In the genomic region with DNA sequence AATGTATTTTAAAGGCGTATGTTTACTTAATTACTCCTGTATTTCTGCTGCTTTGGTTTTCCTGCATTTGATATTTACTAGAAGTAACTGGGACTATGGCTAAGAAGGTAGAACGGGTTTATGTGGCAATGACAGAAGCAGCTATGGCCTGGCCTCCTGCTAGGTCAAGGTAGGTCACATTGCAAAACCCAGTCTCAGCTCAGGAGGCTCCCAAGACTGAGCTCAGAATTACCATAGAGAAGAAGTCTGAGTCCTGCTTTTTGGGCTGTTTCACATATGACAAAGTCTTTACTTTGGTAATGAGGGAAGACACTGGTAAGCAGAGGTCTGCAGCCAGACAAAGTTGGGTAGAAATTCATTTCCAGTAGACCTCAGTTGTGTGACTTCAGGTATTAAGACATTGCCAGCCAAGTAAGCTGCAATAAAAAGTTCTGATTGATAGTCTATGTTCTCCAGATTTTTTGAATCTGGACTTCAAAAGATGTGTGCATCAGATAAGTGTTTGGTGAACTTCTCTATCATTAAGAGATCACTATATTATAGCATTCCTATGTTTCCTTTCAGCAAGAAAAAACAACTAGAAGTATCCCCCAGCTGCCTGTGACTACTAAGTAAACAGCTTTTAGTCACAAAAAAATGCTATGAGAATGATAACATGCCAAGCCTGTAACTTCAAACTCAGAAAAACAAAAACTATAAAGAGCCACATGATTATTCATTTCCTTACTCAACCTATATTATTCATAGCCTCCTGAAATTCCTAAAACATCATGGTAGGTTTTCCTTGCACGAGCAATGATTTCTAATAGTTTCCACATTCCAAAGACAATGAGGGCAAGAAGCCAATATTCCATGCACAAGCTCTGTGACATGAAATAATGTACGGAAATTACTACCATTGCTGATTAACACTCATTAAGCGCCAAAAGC, we compare ENCODE assay signal across 24 cellular contexts.
A peak's percentile ranks its signal among the peaks of the same experiment; 100 is the strongest.
DNase-seq lines count a peak whose midpoint lies in the region; ATAC-seq and TF ChIP-seq lines count a peak whose summit lies in the region.
"Had no signal": no experiment of that assay in that cellular context is flagged by ENCODE, and none has a peak within 500 bp of the region (broad histone marks: within the 10 kb centered on the region; RNA-seq: fewer than 3 reads in every experiment).

No MANE protein-coding gene starts in this region.

- H3K27ac Mint-ChIP-seq in GM23338 = no peak overlapping the region
- H3K27ac Mint-ChIP-seq in activated T-helper 2 cell treated with anti-CD3 and anti-CD28 coated beads, Interferon-gamma antibody, Interleukin-2, Interleukin-4, amounts not matched to agents 10 μg/mL and 5 μg/mL and 100 μg/mL, durations not matched to agents 14 hours and 24 hours and 36 hours = no peak overlapping the region
- no peak overlapping the region for H3K27ac Mint-ChIP-seq in activated CD4-positive, alpha-beta T cell treated with anti-CD3 and anti-CD28 coated beads, Interleukin-2, amount 10 ng/mL, durations not matched to agents 24 days and 14 days
- H3K27ac Mint-ChIP-seq: activated CD4-positive, alpha-beta memory T cell treated with anti-CD3 and anti-CD28 coated beads for 36 hours; activated naive CD4-positive, alpha-beta T cell treated with anti-CD3 and anti-CD28 coated beads, Interleukin-2, amount 50 U/mL, for 24 hours; CD4-positive, CD25-positive, alpha-beta regulatory T cell; neural progenitor cell; type B pancreatic cell had no signal

- no peaks in the 10 kb centered on the region for H3K4me1 Mint-ChIP-seq in GM23338
- H3K4me1 Mint-ChIP-seq in activated T-helper 2 cell treated with anti-CD3 and anti-CD28 coated beads, Interferon-gamma antibody, Interleukin-2, Interleukin-4, amounts not matched to agents 10 μg/mL and 5 μg/mL and 100 μg/mL, durations not matched to agents 14 hours and 24 hours and 36 hours (ENCODE audit: low read depth) = no peaks in the 10 kb centered on the region
- no peaks in the 10 kb centered on the region for H3K4me1 Mint-ChIP-seq in activated CD4-positive, alpha-beta T cell treated with anti-CD3 and anti-CD28 coated beads, Interleukin-2, amount 10 ng/mL, durations not matched to agents 24 days and 14 days
- H3K4me1 Mint-ChIP-seq: activated naive CD4-positive, alpha-beta T cell treated with anti-CD3 and anti-CD28 coated beads, Interleukin-2, amount 50 U/mL, for 24 hours; CD4-positive, CD25-positive, alpha-beta regulatory T cell; neural progenitor cell had no signal

- no peaks in the 10 kb centered on the region for H3K36me3 Mint-ChIP-seq in GM23338 (ENCODE audit: low read depth)
- no peaks in the 10 kb centered on the region for H3K36me3 Mint-ChIP-seq in activated T-helper 2 cell treated with anti-CD3 and anti-CD28 coated beads, Interferon-gamma antibody, Interleukin-2, Interleukin-4, amounts not matched to agents 10 μg/mL and 5 μg/mL and 100 μg/mL, durations not matched to agents 14 hours and 24 hours and 36 hours (ENCODE audit: low read depth)
- no peaks in the 10 kb centered on the region for H3K36me3 Mint-ChIP-seq in activated CD4-positive, alpha-beta T cell treated with anti-CD3 and anti-CD28 coated beads, Interleukin-2, amount 10 ng/mL, durations not matched to agents 24 days and 14 days (ENCODE audit: low read depth)
- H3K36me3 Mint-ChIP-seq: activated CD4-positive, alpha-beta memory T cell treated with anti-CD3 and anti-CD28 coated beads for 36 hours; activated naive CD4-positive, alpha-beta T cell treated with anti-CD3 and anti-CD28 coated beads, Interleukin-2, amount 50 U/mL, for 24 hours; CD4-positive, CD25-positive, alpha-beta regulatory T cell; neural progenitor cell; type B pancreatic cell had no signal

- WGBS in mammary epithelial cell (ENCODE audit: low coverage, missing lambda C conversion rate) = 42% methylated on average over 4 of the region's 5 CpGs

- intact Hi-C loops in mammary epithelial cell (cut with micrococcal nuclease) = loop anchor here (2.0 to 5.0 kb wide), 2 partner anchors 131 to 229 kb away; no protein-coding TSS in a partner anchor
- intact Hi-C loops in activated T-helper 2 cell treated with anti-CD3 and anti-CD28 coated beads, Interferon-gamma antibody, Interleukin-2, Interleukin-4, amounts not matched to agents 10 μg/mL and 5 μg/mL and 100 μg/mL, durations not matched to agents 14 hours and 24 hours and 36 hours (cut with micrococcal nuclease) = no loop called here
- intact Hi-C loops in activated CD4-positive, alpha-beta T cell treated with anti-CD3 and anti-CD28 coated beads, Interleukin-2, amount 10 ng/mL, durations not matched to agents 24 days and 14 days (cut with micrococcal nuclease) = no loop called here

- H3F3A ChIP-seq in GM23338 (replicated peaks; ENCODE audit: low read depth) = no peaks in the 10 kb centered on the region

- BruUV-seq in mammary epithelial cell (replicated peaks; lab: Mats Ljungman, UMichigan) = no TSS peak

- no peaks in the 10 kb centered on the region for H3K27me3 Mint-ChIP-seq in GM23338 (ENCODE audit: insufficient read depth, low read depth, poor library complexity)
- H3K27me3 Mint-ChIP-seq in activated T-helper 2 cell treated with anti-CD3 and anti-CD28 coated beads, Interferon-gamma antibody, Interleukin-2, Interleukin-4, amounts not matched to agents 10 μg/mL and 5 μg/mL and 100 μg/mL, durations not matched to agents 14 hours and 24 hours and 36 hours (ENCODE audit: low read depth) = no peaks in the 10 kb centered on the region
- no peaks in the 10 kb centered on the region for H3K27me3 Mint-ChIP-seq in activated CD4-positive, alpha-beta T cell treated with anti-CD3 and anti-CD28 coated beads, Interleukin-2, amount 10 ng/mL, durations not matched to agents 24 days and 14 days
- H3K27me3 Mint-ChIP-seq: activated CD4-positive, alpha-beta memory T cell treated with anti-CD3 and anti-CD28 coated beads for 36 hours; activated naive CD4-positive, alpha-beta T cell treated with anti-CD3 and anti-CD28 coated beads, Interleukin-2, amount 50 U/mL, for 24 hours; CD4-positive, CD25-positive, alpha-beta regulatory T cell; type B pancreatic cell had no signal

- H3K27me3 ChIP-seq in ACC112 (ENCODE audit: insufficient read depth, low read length) (no peaks in the 10 kb centered on the region), mammary epithelial cell (ENCODE audit: insufficient read depth, low read length) (no peaks in the 10 kb centered on the region), GM23338 (ENCODE audit: insufficient read depth) (no peaks in the 10 kb centered on the region)
- H3K27me3 ChIP-seq: dorsolateral prefrontal cortex, esophagus muscularis mucosa, neural progenitor cell had no signal

- no peaks in the 10 kb centered on the region for H3K9me3 ChIP-seq in mammary epithelial cell (replicated peaks; ENCODE audit: insufficient read depth, low read length)
- H3K9me3 ChIP-seq: esophagus muscularis mucosa had no signal

- TF ChIP-seq CTCF in mammary epithelial cell (conservative IDR thresholded peaks at IDR 0.05 in 1 of 2, IDR thresholded peaks at IDR 0.05 in 1 of 2; ENCODE audit: extremely low read depth in 1 of 2, insufficient read depth in 1 of 2, low read depth in 1 of 2, low read length in 2 of 2) = no peak
- no peak for TF ChIP-seq CTCF in foreskin fibroblast (IDR thresholded peaks at IDR 0.05; ENCODE audit: low read depth, low read length)
- no peak for TF ChIP-seq CTCF in GM23338 (conservative IDR thresholded peaks at IDR 0.05; ENCODE audit: low read depth in 2 of 2)

- H3K79me2 ChIP-seq in ACC112 (ENCODE audit: control insufficient read depth, insufficient read depth, low read length, unreplicated experiment) (no peaks in the 10 kb centered on the region), mammary epithelial cell (ENCODE audit: insufficient read depth, low read length) (no peaks in the 10 kb centered on the region), GM23338 (replicated peaks; ENCODE audit: insufficient read depth) (no peaks in the 10 kb centered on the region)

- H3K9me3 Mint-ChIP-seq in GM23338 = peaks cover 8% of the 10 kb centered on the region
- peaks cover 24% of the 10 kb centered on the region for H3K9me3 Mint-ChIP-seq in activated T-helper 2 cell treated with anti-CD3 and anti-CD28 coated beads, Interferon-gamma antibody, Interleukin-2, Interleukin-4, amounts not matched to agents 10 μg/mL and 5 μg/mL and 100 μg/mL, durations not matched to agents 14 hours and 24 hours and 36 hours
- peaks cover 8% of the 10 kb centered on the region for H3K9me3 Mint-ChIP-seq in activated CD4-positive, alpha-beta T cell treated with anti-CD3 and anti-CD28 coated beads, Interleukin-2, amount 10 ng/mL, durations not matched to agents 24 days and 14 days
- H3K9me3 Mint-ChIP-seq: neural progenitor cell, type B pancreatic cell had no signal

- H3K4me2 ChIP-seq in mammary epithelial cell (ENCODE audit: insufficient read depth, low read depth, low read length) (peak overlapping the region; percentile 13), GM23338 (no peak overlapping the region)
- H3K4me2 ChIP-seq: neural progenitor cell had no signal

- DNase-seq in HS-27A (ENCODE audit: low read depth) (peak; percentile 56), mammary epithelial cell (peak; percentile 68), foreskin fibroblast (peak; percentile 65 to 81), GM23338 (ENCODE audit: low spot score) (no peak), HK-2 (ENCODE audit: unreplicated experiment) (no peak)
- DNase-seq in activated T-helper 2 cell treated with anti-CD3 and anti-CD28 coated beads, Interferon-gamma antibody, Interleukin-2, Interleukin-4, amounts not matched to agents 10 μg/mL and 5 μg/mL and 100 μg/mL, durations not matched to agents 14 hours and 24 hours and 36 hours (ENCODE audit: low spot score) = no peak
- no peak for DNase-seq in activated CD4-positive, alpha-beta T cell treated with anti-CD3 and anti-CD28 coated beads, Interleukin-2, amount 10 ng/mL, durations not matched to agents 24 days and 14 days
- DNase-seq: activated CD4-positive, alpha-beta memory T cell treated with anti-CD3 and anti-CD28 coated beads for 36 hours; activated T-cell treated with anti-CD3 and anti-CD28 coated beads, Interleukin-2, amount 50 U/mL, for 1 hour; CD4-positive, CD25-positive, alpha-beta regulatory T cell; dorsolateral prefrontal cortex; hippocampal formation; kidney glomerular epithelial cell; MV-4-11; NCI-H187 treated with DMSO at 0.1 percent for 48 hours; NCI-H446 treated with DMSO at 0.1 percent for 48 hours; Right ventricle myocardium superior; stimulated activated CD4-positive, alpha-beta T cell treated with anti-CD3 and anti-CD28 coated beads, Interleukin-15, amount 100 ng/mL, for 24 hours; stimulated activated naive CD4-positive, alpha-beta T cell had no signal

- CTCF ChIA-PET in mammary epithelial cell (lab: Charles Lee; ENCODE audit: low non-redundant PET) = interaction anchor here (0.6 kb wide), 2 partner anchors 214 to 217 kb away, joined by 3 read pairs; no protein-coding TSS in a partner anchor

- H3K4me3 ChIP-seq in ACC112 (ENCODE audit: low read depth, low read length) (no peak overlapping the region; the same call in 1 of the 2 replicates), mammary epithelial cell (replicated peaks in 1 of 3; ENCODE audit: insufficient read depth in 1 of 3, low read depth in 2 of 3, low read length in 3 of 3) (no peak overlapping the region), foreskin fibroblast (ENCODE audit: low read depth in 1 of 2, low read length in 2 of 2) (no peak overlapping the region), GM23338 (no peak overlapping the region)
- H3K4me3 ChIP-seq: dorsolateral prefrontal cortex, esophagus muscularis mucosa, neural progenitor cell had no signal

- dilution Hi-C loops in mammary epithelial cell (cut with HindIII; ENCODE audit: low sequenced_read_pairs) = no loop called here

- H4K20me1 ChIP-seq in mammary epithelial cell (ENCODE audit: insufficient read depth, low read length) (no peaks in the 10 kb centered on the region), GM23338 (replicated peaks; ENCODE audit: insufficient read depth) (no peaks in the 10 kb centered on the region)

- ATAC-seq in GM23338 = no peak

- no peaks in the 10 kb centered on the region for H3K36me3 ChIP-seq in ACC112 (ENCODE audit: insufficient read depth, low read length)
- H3K36me3 ChIP-seq in mammary epithelial cell (ENCODE audit: insufficient read depth, low read length) = no peaks in the 10 kb centered on the region
- no peaks in the 10 kb centered on the region for H3K36me3 ChIP-seq in GM23338 (ENCODE audit: insufficient read depth)
- H3K36me3 ChIP-seq: esophagus muscularis mucosa, neural progenitor cell had no signal

- H3K27ac ChIP-seq in ACC112 (ENCODE audit: low read depth, low read length) = peak overlapping the region; percentile 47
- peak overlapping the region; percentile 86 for H3K27ac ChIP-seq in mammary epithelial cell (ENCODE audit: insufficient read depth, low read depth, low read length)
- H3K27ac ChIP-seq in GM23338 (ENCODE audit: low read depth) = no peak overlapping the region
- H3K27ac ChIP-seq: dorsolateral prefrontal cortex, esophagus muscularis mucosa, neural progenitor cell had no signal

- H3K4me1 ChIP-seq in ACC112 (ENCODE audit: control insufficient read depth, insufficient read depth, low read length, unreplicated experiment) = peaks cover 21% of the 10 kb centered on the region
- H3K4me1 ChIP-seq in mammary epithelial cell (ENCODE audit: insufficient read depth, low read length) = peaks cover 35% of the 10 kb centered on the region
- H3K4me1 ChIP-seq in GM23338 (ENCODE audit: insufficient read depth) = no peaks in the 10 kb centered on the region
- H3K4me1 ChIP-seq: neural progenitor cell had no signal

- H3K9me2 ChIP-seq in GM23338 (ENCODE audit: insufficient read depth) = no peaks in the 10 kb centered on the region

- H3K9ac ChIP-seq in mammary epithelial cell (ENCODE audit: insufficient read depth, low read length) = peak overlapping the region; percentile 7
- H3K9ac ChIP-seq: neural progenitor cell had no signal

- H2AFZ ChIP-seq in ACC112 (ENCODE audit: low read length, unreplicated experiment) (no peak overlapping the region), mammary epithelial cell (ENCODE audit: low read depth, low read length) (peak overlapping the region; percentile 6), GM23338 (no peak overlapping the region)
- H2AFZ ChIP-seq: neural progenitor cell had no signal

- in situ Hi-C loops in mammary epithelial cell (cut with MboI; ENCODE audit: low sequenced_read_pairs in 2 of 2) = no loop called here

- no peak overlapping the region for H3K4me3 Mint-ChIP-seq in GM23338
- no peak overlapping the region for H3K4me3 Mint-ChIP-seq in activated T-helper 2 cell treated with anti-CD3 and anti-CD28 coated beads, Interferon-gamma antibody, Interleukin-2, Interleukin-4, amounts not matched to agents 10 μg/mL and 5 μg/mL and 100 μg/mL, durations not matched to agents 14 hours and 24 hours and 36 hours (ENCODE audit: low read depth)
- no peak overlapping the region for H3K4me3 Mint-ChIP-seq in activated CD4-positive, alpha-beta T cell treated with anti-CD3 and anti-CD28 coated beads, Interleukin-2, amount 10 ng/mL, durations not matched to agents 24 days and 14 days
- H3K4me3 Mint-ChIP-seq: activated CD4-positive, alpha-beta memory T cell treated with anti-CD3 and anti-CD28 coated beads for 36 hours; activated naive CD4-positive, alpha-beta T cell treated with anti-CD3 and anti-CD28 coated beads, Interleukin-2, amount 50 U/mL, for 24 hours; CD4-positive, CD25-positive, alpha-beta regulatory T cell; neural progenitor cell; type B pancreatic cell had no signal

Comparison
In these comparisons a context has a peak if more than half of its experiments do, and no peak if none do; other contexts are left out.
1. DNase-seq: peak in HS-27A (single experiment), mammary epithelial cell (single experiment) and foreskin fibroblast (2 of 2); none in GM23338 (single experiment), activated T-helper 2 cell treated with anti-CD3 and anti-CD28 coated beads, Interferon-gamma antibody, Interleukin-2, Interleukin-4, amounts not matched to agents 10 μg/mL and 5 μg/mL and 100 μg/mL, durations not matched to agents 14 hours and 24 hours and 36 hours (single experiment), HK-2 (single experiment) and activated CD4-positive, alpha-beta T cell treated with anti-CD3 and anti-CD28 coated beads, Interleukin-2, amount 10 ng/mL, durations not matched to agents 24 days and 14 days (single experiment).